ENCODE assay signal across 11 cellular contexts in genomic region chr13:46124967-46125933, GRCh38. TPM values are rescaled to one million over a fixed set of nuclear protein-coding genes. Genes with fewer than 3 reads are reported as not detected.
DNase-seq lines count a peak whose midpoint lies in the region; ATAC-seq and TF ChIP-seq lines count a peak whose summit lies in the region.
"Had no signal": no experiment of that assay in that cellular context is flagged by ENCODE, and none has a peak within 500 bp of the region (broad histone marks: within the 10 kb centered on the region; RNA-seq: fewer than 3 reads in every experiment).

No MANE protein-coding gene starts in this region.

- H3K27ac Mint-ChIP-seq in activated CD8-positive, alpha-beta T cell treated with anti-CD3 and anti-CD28 coated beads for 36 hours = peak overlapping the region; percentile 64
- H3K27ac Mint-ChIP-seq in naive B cell = peak overlapping the region; percentile 46 to 91 (median 79)

- no peaks in the 10 kb centered on the region for H3K27me3 ChIP-seq in HL-60 (ENCODE audit: insufficient read depth, poor library complexity, severe bottlenecking)
- H3K27me3 ChIP-seq: gastrocnemius medialis had no signal

- intact Hi-C loops in activated CD8-positive, alpha-beta T cell treated with anti-CD3 and anti-CD28 coated beads for 36 hours (cut with micrococcal nuclease) = loop anchor here (10.0 kb wide), 1 partner anchor 70 kb away; the partner anchor contains the start of gene ZC3H13

- no peak for TF ChIP-seq CTCF in HL-60 (IDR thresholded peaks at IDR 0.05; ENCODE audit: insufficient read depth, low read length)
- TF ChIP-seq CTCF in activated CD8-positive, alpha-beta T cell treated with anti-CD3 and anti-CD28 coated beads for 36 hours (IDR thresholded peaks at IDR 0.05) = no peak

- POLR2A ChIA-PET in activated CD8-positive, alpha-beta T cell treated with anti-CD3 and anti-CD28 coated beads for 36 hours (lab: Charles Lee) = interaction anchor here (0.7 to 3.5 kb wide), 10 partner anchors 9 to 114 kb away, joined by 3 to 13 read pairs (median 3); no protein-coding TSS in a partner anchor

- no peak overlapping the region for H3K4me3 Mint-ChIP-seq in activated CD8-positive, alpha-beta T cell treated with anti-CD3 and anti-CD28 coated beads for 36 hours
- H3K4me3 Mint-ChIP-seq in naive B cell = peak overlapping the region in 3 of 8 donors; percentile 0 to 61 (median 4)

- H3K27ac ChIP-seq in HL-60 (replicated peaks) = peak overlapping the region; percentile 42
- H3K27ac ChIP-seq: gastrocnemius medialis, sigmoid colon had no signal

- peaks cover 28% of the 10 kb centered on the region for H3K36me3 Mint-ChIP-seq in activated CD8-positive, alpha-beta T cell treated with anti-CD3 and anti-CD28 coated beads for 36 hours (ENCODE audit: low read depth)
- H3K36me3 Mint-ChIP-seq in naive B cell = peaks cover 15 to 18% of the 10 kb centered on the region in 2 donors

- CTCF ChIA-PET in activated CD8-positive, alpha-beta T cell treated with anti-CD3 and anti-CD28 coated beads for 36 hours (lab: Charles Lee) = interaction anchor here (0.7 to 2.6 kb wide), 12 partner anchors 8 to 168 kb away, joined by 3 to 47 read pairs (median 6); no protein-coding TSS in a partner anchor

- H3K9me3 Mint-ChIP-seq in activated CD8-positive, alpha-beta T cell treated with anti-CD3 and anti-CD28 coated beads for 36 hours = no peaks in the 10 kb centered on the region
- no peaks in the 10 kb centered on the region for H3K9me3 Mint-ChIP-seq in naive B cell

- H3K4me1 Mint-ChIP-seq in activated CD8-positive, alpha-beta T cell treated with anti-CD3 and anti-CD28 coated beads for 36 hours (ENCODE audit: low read depth) = peaks cover 35% of the 10 kb centered on the region
- peaks cover 26 to 36% (median 30%) of the 10 kb centered on the region in 3 donors for H3K4me1 Mint-ChIP-seq in naive B cell

- H3K4me3 ChIP-seq in HL-60 (replicated peaks; ENCODE audit: insufficient read depth, low read length) = no peak overlapping the region
- H3K4me3 ChIP-seq: gastrocnemius medialis, sigmoid colon had no signal

- peak; percentile 55 for DNase-seq in EH (ENCODE audit: low read depth)
- peak in 1 of 2 experiments; percentile 45 for DNase-seq in HL-60 (ENCODE audit: low read depth in 1 of 2, low spot score in 1 of 2)
- no peak for DNase-seq in activated CD8-positive, alpha-beta T cell treated with anti-CD3 and anti-CD28 coated beads for 36 hours
- DNase-seq in naive B cell = no peak
- no peak for DNase-seq in stimulated activated naive CD4-positive, alpha-beta T cell treated with Interleukin-2 at 50 U/mL for 16 hours (lab: John Stamatoyannopoulos, UW)
- DNase-seq in NCI-H2029 treated with DMSO at 0.1 percent for 48 hours (lab: John Stamatoyannopoulos, UW) = no peak
- DNase-seq in AG08395 (ENCODE audit: low spot score) = no peak
- DNase-seq: gastrocnemius medialis, sigmoid colon had no signal

- H3K27me3 Mint-ChIP-seq in activated CD8-positive, alpha-beta T cell treated with anti-CD3 and anti-CD28 coated beads for 36 hours = no peaks in the 10 kb centered on the region
- H3K27me3 Mint-ChIP-seq in naive B cell = no peaks in the 10 kb centered on the region

- ATAC-seq in activated CD8-positive, alpha-beta T cell treated with anti-CD3 and anti-CD28 coated beads for 36 hours = peak; percentile 2
- peak in 1 of 2 donors; percentile 15 for ATAC-seq in naive B cell (ENCODE audit: low read depth in 2 of 2)
- ATAC-seq in GM19397 (IDR thresholded peaks at IDR 0.05; ENCODE audit: unreplicated experiment) = no peak
- ATAC-seq: gastrocnemius medialis had no signal

RNA-seq across cellular contexts. Expression of gene CPB2, which starts 20.4 kb away (rescaled TPM):
- not detected for total RNA-seq in activated CD8-positive, alpha-beta T cell treated with anti-CD3 and anti-CD28 coated beads for 36 hours
- under 1 TPM in 1 of 6 donors, not detected in 5; 0.20 TPM for polyA plus RNA-seq in naive B cell (ENCODE audit: low read depth in 6 of 6)
- total RNA-seq: mesenteric fat pad, sigmoid colon had no signal
- polyA plus RNA-seq: sigmoid colon had no signal

RNA-seq across cellular contexts. Expression of gene LCP1, which starts 56.7 kb away (rescaled TPM):
- 1,000 to 10,000 TPM; 1,014 to 1,019 TPM for total RNA-seq in activated CD8-positive, alpha-beta T cell treated with anti-CD3 and anti-CD28 coated beads for 36 hours
- 1,000 to 10,000 TPM in 1 of 6 donors, 100 to 1,000 TPM in 5; 701 to 1,116 (median 814) TPM for polyA plus RNA-seq in naive B cell (ENCODE audit: low read depth in 6 of 6)
